In the genomic region with DNA sequence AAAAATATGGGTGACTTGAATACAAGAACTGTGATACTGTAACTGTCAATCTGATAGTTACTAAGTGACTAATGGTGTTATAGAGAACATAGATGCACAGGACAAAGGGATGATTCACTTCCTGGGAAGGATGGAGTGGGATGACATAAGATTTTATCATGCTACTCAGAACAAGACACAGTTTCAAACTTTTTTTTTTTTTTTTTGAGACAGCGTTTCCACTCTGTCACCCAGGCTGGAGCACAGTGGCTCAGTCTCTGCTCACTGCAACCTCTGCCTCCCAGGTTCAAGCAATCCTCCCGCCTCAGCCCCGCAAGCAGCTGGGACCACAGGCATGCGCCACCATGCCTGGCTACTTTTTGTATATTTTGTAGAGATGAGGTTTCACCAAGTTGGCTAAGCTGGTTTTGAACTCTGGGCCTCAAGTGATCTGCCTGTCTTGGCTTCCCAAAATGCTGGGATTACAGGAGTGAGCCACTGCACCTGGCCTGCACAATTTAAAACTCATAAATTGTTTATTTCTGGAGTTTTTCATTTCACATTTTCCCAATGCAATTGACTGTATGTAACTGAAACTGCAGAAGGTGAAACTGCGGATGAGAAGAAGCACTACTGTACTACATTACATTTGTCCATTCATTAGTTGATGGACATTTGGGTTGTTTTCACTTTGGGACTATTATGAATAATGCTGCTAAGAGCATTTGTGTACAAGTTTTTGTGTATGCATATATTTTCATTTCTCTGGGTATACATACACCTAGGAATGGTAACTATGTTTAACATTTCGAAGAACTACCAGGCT, we compare ENCODE assay signal across 9 cellular contexts. TPM values are rescaled to one million over a fixed set of nuclear protein-coding genes. Genes with fewer than 3 reads are reported as not detected.
A peak's percentile ranks its signal among the peaks of the same experiment; 100 is the strongest.
DNase-seq lines count a peak whose midpoint lies in the region; ATAC-seq and TF ChIP-seq lines count a peak whose summit lies in the region.
"Had no signal": no experiment of that assay in that cellular context is flagged by ENCODE, and none has a peak within 500 bp of the region (broad histone marks: within the 10 kb centered on the region; RNA-seq: fewer than 3 reads in every experiment).

No MANE protein-coding gene starts in this region.

- no peaks in the 10 kb centered on the region for H3K4me1 ChIP-seq in endodermal cell (ENCODE audit: control insufficient read depth, insufficient read depth, low read length)

- peaks cover 21% of the 10 kb centered on the region for H3K4me1 Mint-ChIP-seq in endodermal cell

- no peaks in the 10 kb centered on the region for H3K27me3 ChIP-seq in endodermal cell (ENCODE audit: control insufficient read depth, insufficient read depth, low read length, poor library complexity, severe bottlenecking)

- H3K9me3 Mint-ChIP-seq in endodermal cell: peaks cover 2% of the 10 kb centered on the region

- ATAC-seq in HG03280 (IDR thresholded peaks at IDR 0.05; ENCODE audit: unreplicated experiment): no peak
- ATAC-seq in HG03571 (IDR thresholded peaks at IDR 0.05; ENCODE audit: unreplicated experiment): no peak

- H3K27me3 Mint-ChIP-seq in endodermal cell (ENCODE audit: insufficient read depth): no peaks in the 10 kb centered on the region

- H3K36me3 ChIP-seq in endodermal cell (ENCODE audit: control insufficient read depth, insufficient read depth, low read length): no peaks in the 10 kb centered on the region

- H3K9me3 ChIP-seq in endodermal cell (ENCODE audit: control insufficient read depth, low read length): no peaks in the 10 kb centered on the region

- no peak overlapping the region for H3K4me3 Mint-ChIP-seq in endodermal cell

- H3K36me3 Mint-ChIP-seq in endodermal cell (ENCODE audit: low read depth): no peaks in the 10 kb centered on the region

- DNase-seq in stimulated activated naive CD4-positive, alpha-beta T cell treated with Interleukin-2 at 50 U/mL for 16 hours (lab: John Stamatoyannopoulos, UW): peak; percentile 57
- DNase-seq in stimulated activated naive CD4-positive, alpha-beta T cell (lab: John Stamatoyannopoulos, UW): no peak
- peak; percentile 11 for DNase-seq in activated T-cell treated with anti-CD3 and anti-CD28 coated beads for 4 hours
- DNase-seq in iris pigment epithelial cell (ENCODE audit: low read depth): peak; percentile 89
- DNase-seq in endodermal cell: no peak
- DNase-seq in DMS 273 treated with DMSO at 0.1 percent for 48 hours (lab: John Stamatoyannopoulos, UW): no peak

- H3K27ac Mint-ChIP-seq in endodermal cell: no peak overlapping the region

- no peak for TF ChIP-seq CTCF in endodermal cell (conservative IDR thresholded peaks at IDR 0.05)

- H3K4me3 ChIP-seq in endodermal cell (ENCODE audit: low read length): no peak overlapping the region

- no peak overlapping the region for H3K27ac ChIP-seq in endodermal cell (ENCODE audit: low read depth, low read length)

- no peak overlapping the region for H3K9ac ChIP-seq in endodermal cell (ENCODE audit: extremely low read depth, low read length, poor library complexity, severe bottlenecking)

- 91 to 93% methylated on average over 3 to 6 of the region's 6 CpGs for WGBS in endodermal cell (ENCODE audit: insufficient coverage in 1 of 2, insufficient read length in 1 of 2), 2 experiments

RNA-seq across cellular contexts. Expression of gene ADIPOQ, which starts 40.6 kb away (rescaled TPM):
- not detected for total RNA-seq in endodermal cell
- polyA plus RNA-seq in endodermal cell (2013, experiment 1 of 2): not detected
- not detected for polyA plus RNA-seq in endodermal cell (2013, experiment 2 of 2)
- polyA plus RNA-seq: neural cell had no signal

RNA-seq across cellular contexts. Expression of gene ST6GAL1, which starts 47.2 kb away (rescaled TPM):
- total RNA-seq in endodermal cell: 10 to 100 TPM; 79.3 to 82.4 TPM
- polyA plus RNA-seq in endodermal cell (2013, experiment 1 of 2): 49.8 TPM
- polyA plus RNA-seq in endodermal cell (2013, experiment 2 of 2): 50.2 TPM

Comparison
In these comparisons a context has a peak if more than half of its experiments do, and no peak if none do; other contexts are left out.
1. DNase-seq: peak in stimulated activated naive CD4-positive, alpha-beta T cell treated with Interleukin-2 at 50 U/mL for 16 hours (single experiment), activated T-cell treated with anti-CD3 and anti-CD28 coated beads for 4 hours (single experiment) and iris pigment epithelial cell (single experiment); none in stimulated activated naive CD4-positive, alpha-beta T cell (0 of 6), endodermal cell (single experiment) and DMS 273 treated with DMSO at 0.1 percent for 48 hours (single experiment).